ENCODE assay signal across 15 cellular contexts in genomic region chr4:153081693-153082092, GRCh38.
"Had no signal": no experiment of that assay in that cellular context is flagged by ENCODE, and none has a peak within 500 bp of the region (broad histone marks: within the 10 kb centered on the region; RNA-seq: fewer than 3 reads in every experiment).

No MANE protein-coding gene starts in this region.

- DNase-seq: activated naive CD4-positive, alpha-beta T cell treated with anti-CD3 and anti-CD28 coated beads, Interleukin-2, amount 50 U/mL, for 16 hours; activated T-cell treated with anti-CD3 and anti-CD28 coated beads, Interleukin-2, amount 50 U/mL, for 24 hours; caudate nucleus; colonic mucosa; effector CD4-positive, alpha-beta T cell; foreskin fibroblast; glutamatergic neuron; hypothalamus; left ventricle myocardium superior; mesenchymal stem cell; stimulated activated CD4-positive, alpha-beta T cell treated with anti-CD3 and anti-CD28 coated beads, Interleukin-2, amount 100 ng/mL, for 48 hours; stimulated activated naive CD4-positive, alpha-beta T cell had no signal

- H2AFZ ChIP-seq: parathyroid adenoma had no signal

- H3K9ac ChIP-seq: parathyroid adenoma had no signal

- H3K27ac ChIP-seq: colonic mucosa, parathyroid adenoma, upper lobe of left lung had no signal

- H3K9me3 ChIP-seq: colonic mucosa, upper lobe of left lung had no signal

- H3K27ac Mint-ChIP-seq: activated T-cell treated with anti-CD3 and anti-CD28 coated beads, Interleukin-2, amount 50 U/mL, for 24 hours had no signal

- ATAC-seq: left ventricle myocardium superior had no signal

- H3K79me2 ChIP-seq: parathyroid adenoma had no signal

- H3K27me3 ChIP-seq: colonic mucosa, upper lobe of left lung had no signal

- H3K4me3 Mint-ChIP-seq: activated T-cell treated with anti-CD3 and anti-CD28 coated beads, Interleukin-2, amount 50 U/mL, for 24 hours had no signal

- H3K4me1 ChIP-seq: colonic mucosa had no signal

- H3K36me3 ChIP-seq: colonic mucosa, upper lobe of left lung had no signal

- H3K9me3 Mint-ChIP-seq: activated T-cell treated with anti-CD3 and anti-CD28 coated beads, Interleukin-2, amount 50 U/mL, for 24 hours had no signal

- H3K4me3 ChIP-seq: colonic mucosa, upper lobe of left lung had no signal

- FAIRE-seq: endothelial cell of umbilical vein had no signal
